23 cellular contexts compared by ENCODE assay signal in genomic region chr10:79305988-79306387, GRCh38.
"Had no signal": no experiment of that assay in that cellular context is flagged by ENCODE, and none has a peak within 500 bp of the region (broad histone marks: within the 10 kb centered on the region; RNA-seq: fewer than 3 reads in every experiment).

No MANE protein-coding gene starts in this region.

- H3K27ac ChIP-seq: colonic mucosa, foreskin keratinocyte, pancreas, prostate gland, right lobe of liver, stomach, thoracic aorta, transverse colon had no signal

- H3K9me3 ChIP-seq: colonic mucosa, mucosa of descending colon, pancreas, prostate gland, right lobe of liver, stomach, thoracic aorta, transverse colon had no signal

- FAIRE-seq: endothelial cell of umbilical vein, keratinocyte, pancreas had no signal

- ATAC-seq: foreskin keratinocyte; left colon; mucosa of descending colon; naive thymus-derived CD8-positive, alpha-beta T cell; pancreas; right lobe of liver had no signal

- H3K4me1 ChIP-seq: colonic mucosa, pancreas, prostate gland had no signal

- DNase-seq: cerebellar nuclear complex; colonic mucosa; dermis blood vessel endothelial cell; erythroblast; foreskin keratinocyte; immature natural killer cell; left colon; mammary epithelial cell; naive thymus-derived CD8-positive, alpha-beta T cell; nucleus accumbens; stimulated activated CD4-positive, alpha-beta T cell treated with anti-CD3 and anti-CD28 coated beads, Interleukin-1b, Interleukin-23, amount 100 ng/mL, for 48 hours; stimulated activated CD4-positive, alpha-beta T cell treated with anti-CD3 and anti-CD28 coated beads, Interleukin-4, amount 100 ng/mL, for 24 hours; stimulated activated naive CD4-positive, alpha-beta T cell; stomach; substantia nigra; transverse colon had no signal

- H3K27me3 ChIP-seq: colonic mucosa, foreskin keratinocyte, pancreas, right lobe of liver, stomach, transverse colon had no signal

- H3K4me3 ChIP-seq: colonic mucosa, mucosa of descending colon, pancreas, prostate gland, right lobe of liver, stomach, thoracic aorta, transverse colon had no signal
